ENCODE assay signal across 15 cellular contexts in the genomic region with DNA sequence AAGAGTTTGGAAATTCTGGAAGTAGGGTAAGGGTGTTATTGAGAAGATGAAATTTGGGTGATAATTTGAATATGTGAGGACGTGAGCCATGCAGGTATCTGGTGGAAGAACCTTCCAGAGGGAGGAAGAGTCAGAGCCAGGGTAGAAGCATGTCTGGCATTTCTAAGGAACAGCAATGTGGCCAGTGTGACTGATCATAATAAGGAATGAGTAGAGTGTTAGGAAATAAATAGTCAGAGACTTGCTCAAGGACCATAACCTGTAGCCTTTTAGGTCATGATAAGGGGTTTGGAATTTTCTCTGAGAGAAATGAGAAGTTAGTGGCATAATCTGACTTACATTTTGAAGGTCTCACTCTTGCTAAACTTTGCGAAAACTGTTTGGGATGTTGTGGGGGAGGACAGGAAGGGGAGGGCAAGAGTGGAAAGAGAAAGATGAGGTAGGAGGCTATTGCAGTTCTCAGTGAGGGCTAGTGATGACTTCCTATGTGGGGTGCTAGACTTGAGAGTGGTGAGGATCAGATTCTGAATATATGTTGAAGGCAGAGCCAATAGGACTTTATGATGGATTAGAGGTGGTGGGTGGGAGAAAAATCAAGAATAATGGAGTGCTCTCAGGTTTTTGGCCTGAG.
DNase-seq lines count a peak whose midpoint lies in the region; ATAC-seq and TF ChIP-seq lines count a peak whose summit lies in the region.
"Had no signal": no experiment of that assay in that cellular context is flagged by ENCODE, and none has a peak within 500 bp of the region (broad histone marks: within the 10 kb centered on the region; RNA-seq: fewer than 3 reads in every experiment).

No MANE protein-coding gene starts in this region.

- H3K9me3 Mint-ChIP-seq in activated CD8-positive, alpha-beta T cell treated with anti-CD3 and anti-CD28 coated beads for 36 hours, result peaks cover 3% of the 10 kb centered on the region
- peaks cover 4% of the 10 kb centered on the region for H3K9me3 Mint-ChIP-seq in activated CD8-positive, alpha-beta T cell treated with anti-CD3 and anti-CD28 coated beads, Interleukin-2, amount 10 ng/mL, durations not matched to agents 7 days and 5 days (ENCODE audit: insufficient read depth)
- peaks cover 4 to 13% of the 10 kb centered on the region in 2 donors for H3K9me3 Mint-ChIP-seq in activated naive CD4-positive, alpha-beta T cell treated with anti-CD3 and anti-CD28 coated beads, Interleukin-2, amount 50 U/mL, for 72 hours
- H3K9me3 Mint-ChIP-seq in activated naive CD4-positive, alpha-beta T cell treated with anti-CD3 and anti-CD28 coated beads for 36 hours, result no peaks in the 10 kb centered on the region
- peaks cover 0 to 5% of the 10 kb centered on the region in 2 donors for H3K9me3 Mint-ChIP-seq in stimulated activated naive CD8-positive, alpha-beta T cell treated with anti-CD3 and anti-CD28 coated beads, Interleukin-15, amount 100 ng/mL, for 72 hours
- no peaks in the 10 kb centered on the region for H3K9me3 Mint-ChIP-seq in type B pancreatic cell
- H3K9me3 Mint-ChIP-seq: CD4-positive, alpha-beta T cell had no signal

- H3K27ac Mint-ChIP-seq in activated CD8-positive, alpha-beta T cell treated with anti-CD3 and anti-CD28 coated beads for 36 hours, result no peak overlapping the region
- no peak overlapping the region for H3K27ac Mint-ChIP-seq in activated CD8-positive, alpha-beta T cell treated with anti-CD3 and anti-CD28 coated beads, Interleukin-2, amount 10 ng/mL, durations not matched to agents 7 days and 5 days
- no peak overlapping the region for H3K27ac Mint-ChIP-seq in activated naive CD4-positive, alpha-beta T cell treated with anti-CD3 and anti-CD28 coated beads, Interleukin-2, amount 50 U/mL, for 72 hours
- H3K27ac Mint-ChIP-seq in activated naive CD4-positive, alpha-beta T cell treated with anti-CD3 and anti-CD28 coated beads for 36 hours, result no peak overlapping the region
- H3K27ac Mint-ChIP-seq in stimulated activated naive CD8-positive, alpha-beta T cell treated with anti-CD3 and anti-CD28 coated beads, Interleukin-15, amount 100 ng/mL, for 72 hours, result no peak overlapping the region
- H3K27ac Mint-ChIP-seq in type B pancreatic cell, result no peak overlapping the region
- H3K27ac Mint-ChIP-seq: B cell; CD4-positive, alpha-beta T cell; HFFc6 had no signal

- H3K4me1 Mint-ChIP-seq in activated CD8-positive, alpha-beta T cell treated with anti-CD3 and anti-CD28 coated beads for 36 hours (ENCODE audit: low read depth), result peaks cover 31% of the 10 kb centered on the region
- peaks cover 26% of the 10 kb centered on the region for H3K4me1 Mint-ChIP-seq in activated CD8-positive, alpha-beta T cell treated with anti-CD3 and anti-CD28 coated beads, Interleukin-2, amount 10 ng/mL, durations not matched to agents 7 days and 5 days (ENCODE audit: low read depth)
- H3K4me1 Mint-ChIP-seq in activated naive CD4-positive, alpha-beta T cell treated with anti-CD3 and anti-CD28 coated beads for 36 hours (ENCODE audit: low read depth), result peaks cover 28% of the 10 kb centered on the region
- H3K4me1 Mint-ChIP-seq in stimulated activated naive CD8-positive, alpha-beta T cell treated with anti-CD3 and anti-CD28 coated beads, Interleukin-15, amount 100 ng/mL, for 72 hours, result peaks cover 28% of the 10 kb centered on the region
- H3K4me1 Mint-ChIP-seq in type B pancreatic cell (ENCODE audit: unreplicated experiment), result peaks cover 5% of the 10 kb centered on the region

- DNase-seq in activated CD8-positive, alpha-beta T cell treated with anti-CD3 and anti-CD28 coated beads for 36 hours, result no peak
- DNase-seq in activated CD8-positive, alpha-beta T cell treated with anti-CD3 and anti-CD28 coated beads, Interleukin-2, amount 10 ng/mL, durations not matched to agents 7 days and 5 days, result no peak
- no peak for DNase-seq in activated naive CD4-positive, alpha-beta T cell treated with anti-CD3 and anti-CD28 coated beads, Interleukin-2, amount 50 U/mL, for 72 hours (ENCODE audit: low spot score in 2 of 2)
- no peak for DNase-seq in activated naive CD4-positive, alpha-beta T cell treated with anti-CD3 and anti-CD28 coated beads for 36 hours
- peak; percentile 10 for DNase-seq in stimulated activated naive CD4-positive, alpha-beta T cell treated with Interleukin-2 at 50 U/mL for 16 hours (lab: John Stamatoyannopoulos, UW)
- no peak for DNase-seq in stimulated activated naive CD4-positive, alpha-beta T cell (lab: John Stamatoyannopoulos, UW)
- DNase-seq in stimulated activated naive CD8-positive, alpha-beta T cell treated with anti-CD3 and anti-CD28 coated beads, Interleukin-15, amount 100 ng/mL, for 72 hours, result no peak
- no peak for DNase-seq in type B pancreatic cell (ENCODE audit: extremely low spot score, unreplicated experiment)
- DNase-seq: C1 segment of cervical spinal cord; Calu3; CD4-positive, alpha-beta T cell; DMS 273 treated with DMSO at 0.1 percent for 48 hours; HCEC 1CT; HFFc6 had no signal

- ATAC-seq in activated CD8-positive, alpha-beta T cell treated with anti-CD3 and anti-CD28 coated beads for 36 hours, result peak; percentile 40
- no peak for ATAC-seq in activated CD8-positive, alpha-beta T cell treated with anti-CD3 and anti-CD28 coated beads, Interleukin-2, amount 10 ng/mL, durations not matched to agents 7 days and 5 days
- ATAC-seq in activated naive CD4-positive, alpha-beta T cell treated with anti-CD3 and anti-CD28 coated beads, Interleukin-2, amount 50 U/mL, for 72 hours, result peak; percentile 62 to 66
- ATAC-seq in stimulated activated naive CD8-positive, alpha-beta T cell treated with anti-CD3 and anti-CD28 coated beads, Interleukin-15, amount 100 ng/mL, for 72 hours, result peak; percentile 31

- no peaks in the 10 kb centered on the region for H3K36me3 Mint-ChIP-seq in activated CD8-positive, alpha-beta T cell treated with anti-CD3 and anti-CD28 coated beads for 36 hours (ENCODE audit: low read depth)
- H3K36me3 Mint-ChIP-seq in activated CD8-positive, alpha-beta T cell treated with anti-CD3 and anti-CD28 coated beads, Interleukin-2, amount 10 ng/mL, durations not matched to agents 7 days and 5 days (ENCODE audit: low read depth), result peaks cover 7% of the 10 kb centered on the region
- H3K36me3 Mint-ChIP-seq in activated naive CD4-positive, alpha-beta T cell treated with anti-CD3 and anti-CD28 coated beads, Interleukin-2, amount 50 U/mL, for 72 hours, result peaks cover 0 to 8% of the 10 kb centered on the region in 2 donors
- H3K36me3 Mint-ChIP-seq in activated naive CD4-positive, alpha-beta T cell treated with anti-CD3 and anti-CD28 coated beads for 36 hours (ENCODE audit: low read depth), result no peaks in the 10 kb centered on the region
- no peaks in the 10 kb centered on the region for H3K36me3 Mint-ChIP-seq in type B pancreatic cell

- TF ChIP-seq CTCF in activated CD8-positive, alpha-beta T cell treated with anti-CD3 and anti-CD28 coated beads for 36 hours (IDR thresholded peaks at IDR 0.05), result no peak
- TF ChIP-seq CTCF in type B pancreatic cell (conservative IDR thresholded peaks at IDR 0.05), result no peak

- CTCF ChIA-PET in activated CD8-positive, alpha-beta T cell treated with anti-CD3 and anti-CD28 coated beads for 36 hours (lab: Charles Lee), result no interaction called here
- CTCF ChIA-PET in activated CD8-positive, alpha-beta T cell treated with anti-CD3 and anti-CD28 coated beads, Interleukin-2, amount 10 ng/mL, durations not matched to agents 7 days and 5 days (lab: Charles Lee), result no interaction called here
- CTCF ChIA-PET in activated naive CD4-positive, alpha-beta T cell treated with anti-CD3 and anti-CD28 coated beads for 36 hours (lab: Charles Lee), result no interaction called here

- H3K4me3 Mint-ChIP-seq in activated CD8-positive, alpha-beta T cell treated with anti-CD3 and anti-CD28 coated beads for 36 hours, result no peak overlapping the region
- H3K4me3 Mint-ChIP-seq in activated CD8-positive, alpha-beta T cell treated with anti-CD3 and anti-CD28 coated beads, Interleukin-2, amount 10 ng/mL, durations not matched to agents 7 days and 5 days, result no peak overlapping the region
- no peak overlapping the region for H3K4me3 Mint-ChIP-seq in activated naive CD4-positive, alpha-beta T cell treated with anti-CD3 and anti-CD28 coated beads for 36 hours
- H3K4me3 Mint-ChIP-seq in stimulated activated naive CD8-positive, alpha-beta T cell treated with anti-CD3 and anti-CD28 coated beads, Interleukin-15, amount 100 ng/mL, for 72 hours, result no peak overlapping the region
- H3K4me3 Mint-ChIP-seq in type B pancreatic cell, result no peak overlapping the region
- H3K4me3 Mint-ChIP-seq: B cell; CD4-positive, alpha-beta T cell; HFFc6 had no signal

- POLR2A ChIA-PET in activated CD8-positive, alpha-beta T cell treated with anti-CD3 and anti-CD28 coated beads for 36 hours (lab: Charles Lee), result no interaction called here
- POLR2A ChIA-PET in activated CD8-positive, alpha-beta T cell treated with anti-CD3 and anti-CD28 coated beads, Interleukin-2, amount 10 ng/mL, durations not matched to agents 7 days and 5 days (lab: Charles Lee), result no interaction called here

- H3K27me3 Mint-ChIP-seq in activated CD8-positive, alpha-beta T cell treated with anti-CD3 and anti-CD28 coated beads for 36 hours, result no peaks in the 10 kb centered on the region
- H3K27me3 Mint-ChIP-seq in activated CD8-positive, alpha-beta T cell treated with anti-CD3 and anti-CD28 coated beads, Interleukin-2, amount 10 ng/mL, durations not matched to agents 7 days and 5 days (ENCODE audit: low read depth), result no peaks in the 10 kb centered on the region
- H3K27me3 Mint-ChIP-seq in activated naive CD4-positive, alpha-beta T cell treated with anti-CD3 and anti-CD28 coated beads for 36 hours (ENCODE audit: low read depth), result no peaks in the 10 kb centered on the region
- H3K27me3 Mint-ChIP-seq in stimulated activated naive CD8-positive, alpha-beta T cell treated with anti-CD3 and anti-CD28 coated beads, Interleukin-15, amount 100 ng/mL, for 72 hours, result no peaks in the 10 kb centered on the region
- H3K27me3 Mint-ChIP-seq in type B pancreatic cell, result no peaks in the 10 kb centered on the region
- H3K27me3 Mint-ChIP-seq: B cell; CD4-positive, alpha-beta T cell had no signal

- intact Hi-C loops in activated CD8-positive, alpha-beta T cell treated with anti-CD3 and anti-CD28 coated beads for 36 hours (cut with micrococcal nuclease), result no loop called here
- intact Hi-C loops in activated naive CD4-positive, alpha-beta T cell treated with anti-CD3 and anti-CD28 coated beads for 36 hours (cut with micrococcal nuclease), result no loop called here
